1 cellular context compared by ENCODE assay signal in the genomic region with DNA sequence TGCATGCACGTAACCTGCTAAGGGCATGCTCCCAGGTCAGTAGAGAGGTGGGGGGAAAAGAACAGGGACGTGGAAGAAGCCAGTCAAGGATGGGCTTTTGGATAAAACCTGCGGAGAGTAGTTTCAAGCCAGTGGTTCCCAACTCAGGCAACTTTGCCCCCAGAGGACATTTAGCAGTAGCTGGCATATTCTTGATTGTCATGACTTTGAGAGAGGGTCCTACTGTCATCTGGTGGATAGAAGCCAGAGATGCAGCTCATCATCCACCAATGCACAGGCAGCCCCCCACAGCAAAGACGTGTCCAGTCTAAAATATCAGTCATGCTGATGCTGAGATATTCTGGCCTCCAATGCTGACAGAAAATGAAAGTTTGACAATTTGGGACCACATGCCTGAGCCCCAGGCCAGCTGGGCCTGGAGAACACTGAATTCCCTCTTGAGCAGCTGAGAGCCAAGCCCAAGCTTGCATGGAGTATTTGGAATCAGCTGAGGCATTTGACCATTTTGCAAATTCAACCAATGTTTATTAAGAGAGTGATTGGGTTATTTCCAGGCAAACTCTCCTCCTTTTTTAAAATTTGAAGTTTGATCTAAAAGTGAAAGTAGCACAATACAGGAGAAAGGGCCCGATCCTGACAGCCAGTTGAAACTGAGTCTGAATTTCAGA.
TF ChIP-seq lines count a peak whose summit lies in the region.

No MANE protein-coding gene starts in this region.

TF ChIP-seq in A549, 52 proteins besides CTCF, POLR2A, EP300 and RAD21 (continued from another document):
- TF ChIP-seq, protein P1, sequence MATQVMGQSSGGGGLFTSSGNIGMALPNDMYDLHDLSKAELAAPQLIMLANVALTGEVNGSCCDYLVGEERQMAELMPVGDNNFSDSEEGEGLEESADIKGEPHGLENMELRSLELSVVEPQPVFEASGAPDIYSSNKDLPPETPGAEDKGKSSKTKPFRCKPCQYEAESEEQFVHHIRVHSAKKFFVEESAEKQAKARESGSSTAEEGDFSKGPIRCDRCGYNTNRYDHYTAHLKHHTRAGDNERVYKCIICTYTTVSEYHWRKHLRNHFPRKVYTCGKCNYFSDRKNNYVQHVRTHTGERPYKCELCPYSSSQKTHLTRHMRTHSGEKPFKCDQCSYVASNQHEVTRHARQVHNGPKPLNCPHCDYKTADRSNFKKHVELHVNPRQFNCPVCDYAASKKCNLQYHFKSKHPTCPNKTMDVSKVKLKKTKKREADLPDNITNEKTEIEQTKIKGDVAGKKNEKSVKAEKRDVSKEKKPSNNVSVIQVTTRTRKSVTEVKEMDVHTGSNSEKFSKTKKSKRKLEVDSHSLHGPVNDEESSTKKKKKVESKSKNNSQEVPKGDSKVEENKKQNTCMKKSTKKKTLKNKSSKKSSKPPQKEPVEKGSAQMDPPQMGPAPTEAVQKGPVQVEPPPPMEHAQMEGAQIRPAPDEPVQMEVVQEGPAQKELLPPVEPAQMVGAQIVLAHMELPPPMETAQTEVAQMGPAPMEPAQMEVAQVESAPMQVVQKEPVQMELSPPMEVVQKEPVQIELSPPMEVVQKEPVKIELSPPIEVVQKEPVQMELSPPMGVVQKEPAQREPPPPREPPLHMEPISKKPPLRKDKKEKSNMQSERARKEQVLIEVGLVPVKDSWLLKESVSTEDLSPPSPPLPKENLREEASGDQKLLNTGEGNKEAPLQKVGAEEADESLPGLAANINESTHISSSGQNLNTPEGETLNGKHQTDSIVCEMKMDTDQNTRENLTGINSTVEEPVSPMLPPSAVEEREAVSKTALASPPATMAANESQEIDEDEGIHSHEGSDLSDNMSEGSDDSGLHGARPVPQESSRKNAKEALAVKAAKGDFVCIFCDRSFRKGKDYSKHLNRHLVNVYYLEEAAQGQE (IDR thresholded peaks at IDR 0.05) = no peak
- TF ChIP-seq ZFP36 (IDR thresholded peaks at IDR 0.05; ENCODE audit: borderline replicate concordance, partially characterized antibody) (no peak), ZNF302 (CRISPR knock-in tag; IDR thresholded peaks at IDR 0.05) (no peak), KDM1A (IDR thresholded peaks at IDR 0.05; ENCODE audit: low read depth) (no peak)
